Comparison of ENCODE assay signal across 13 cellular contexts in genomic region chr9:114003756-114004155, GRCh38.
A peak's percentile ranks its signal among the peaks of the same experiment; 100 is the strongest.
DNase-seq lines count a peak whose midpoint lies in the region; ATAC-seq and TF ChIP-seq lines count a peak whose summit lies in the region.
"Had no signal": no experiment of that assay in that cellular context is flagged by ENCODE, and none has a peak within 500 bp of the region (broad histone marks: within the 10 kb centered on the region; RNA-seq: fewer than 3 reads in every experiment).

No MANE protein-coding gene starts in this region.

- H3K9me3 ChIP-seq in heart left ventricle, result peaks cover 0 to 4% (median 0%) of the 10 kb centered on the region in 12 donors

- H3K4me3 ChIP-seq in heart left ventricle, result peak overlapping the region in 6 of 12 donors; percentile 6 to 34 (median 22)
- peak overlapping the region; percentile 59 for H3K4me3 ChIP-seq in coronary artery

- no peaks in the 10 kb centered on the region for H3K27me3 ChIP-seq in heart left ventricle

- H3K36me3 ChIP-seq in heart left ventricle, result peaks cover 0 to 22% (median 0%) of the 10 kb centered on the region in 9 donors

- intact Hi-C loops in heart left ventricle (cut with DNase I), result loop anchor here in 2 of 10 donors (5.0 to 10.0 kb wide), 2 partner anchors 61 to 126 kb away; partner anchors contain the start of gene ZNF618 (in 1 of the 2)
- intact Hi-C loops in left ventricle myocardium superior (cut with micrococcal nuclease), result no loop called here

- WGBS in heart left ventricle, 4 donors, result 23 to 40% (median 26%) methylated on average over 5 of the region's 5 CpGs

- H3K4me1 ChIP-seq in heart left ventricle, result peaks cover 0 to 27% (median 18%) of the 10 kb centered on the region in 12 donors

- TF ChIP-seq CTCF in heart left ventricle (IDR thresholded peaks at IDR 0.05) (no peak), coronary artery (IDR thresholded peaks at IDR 0.05) (no peak)

- TF ChIP-seq POLR2A in heart left ventricle (IDR thresholded peaks at IDR 0.05), result no peak

- ATAC-seq in heart left ventricle (no peak), left ventricle myocardium superior (no peak), GM21619 (IDR thresholded peaks at IDR 0.05; ENCODE audit: unreplicated experiment) (no peak), GM18520 (IDR thresholded peaks at IDR 0.05; ENCODE audit: unreplicated experiment) (no peak)

- H3K27ac ChIP-seq in heart left ventricle (peak overlapping the region; percentile 10 to 85 (median 70)), coronary artery (peak overlapping the region; percentile 66 to 97)
- H3K27ac ChIP-seq: VCaP had no signal

- DNase-seq in heart left ventricle (peak in 1 of 5 donors; percentile 10), left ventricle myocardium superior (no peak), coronary artery (ENCODE audit: low spot score) (peak; percentile 75), mucosa of gallbladder (ENCODE audit: low spot score) (peak; percentile 10), HuH-7.5 (ENCODE audit: low spot score) (no peak), kidney glomerular epithelial cell (lab: John Stamatoyannopoulos, UW) (no peak)
- DNase-seq: activated naive CD8-positive, alpha-beta T cell treated with anti-CD3 and anti-CD28 coated beads for 36 hours; DMS153; NCI-H1417; NCI-H510A treated with DMSO at 0.1 percent for 48 hours had no signal

Comparison
In these comparisons a context has a peak if more than half of its experiments do, and no peak if none do; other contexts are left out.
1. DNase-seq: peak in coronary artery (single experiment) and mucosa of gallbladder (single experiment); none in left ventricle myocardium superior (single experiment), HuH-7.5 (single experiment) and kidney glomerular epithelial cell (single experiment).